ENCODE assay signal across 7 cellular contexts in genomic region chrX:109886122-109886761, GRCh38.
A peak's percentile ranks its signal among the peaks of the same experiment; 100 is the strongest.
DNase-seq lines count a peak whose midpoint lies in the region; ATAC-seq, FAIRE-seq and TF ChIP-seq lines count a peak whose summit lies in the region.

No MANE protein-coding gene starts in this region.

- TF ChIP-seq CTCF in H9 (conservative IDR thresholded peaks at IDR 0.05) (peak; percentile 85), OCI-LY7 (conservative IDR thresholded peaks at IDR 0.05; ENCODE audit: low read length) (peak; percentile 78), GM12878 (IDR thresholded peaks at IDR 0.05 in 2 of 3, conservative IDR thresholded peaks at IDR 0.05 in 1 of 3; ENCODE audit: control insufficient read depth in 2 of 3, extremely low read depth in 1 of 3, insufficient read depth in 1 of 3, low read depth in 3 of 3, low read length in 3 of 3) (peak; percentile 82 to 83 (median 82)), transverse colon (IDR thresholded peaks at IDR 0.05) (peak; percentile 46 to 65 (median 54)), omental fat pad (IDR thresholded peaks at IDR 0.05) (peak in 1 of 3 donors; percentile 10)

- RAD21 ChIA-PET in GM12878 (lab: Charles Lee; ENCODE audit: unreplicated experiment) = interaction anchor here (0.9 to 4.6 kb wide), 9 partner anchors 29 to 401 kb away, joined by 3 to 72 read pairs (median 5); no protein-coding TSS in a partner anchor

- BruUV-seq in OCI-LY7 (replicated peaks; lab: Mats Ljungman, UMichigan) (no TSS peak), GM12878 (replicated peaks; lab: Mats Ljungman, UMichigan) (no TSS peak)

- H3K9me3 ChIP-seq in H9 (ENCODE audit: control insufficient read depth, low read depth, low read length) (no peaks in the 10 kb centered on the region), OCI-LY7 (ENCODE audit: low read length) (no peaks in the 10 kb centered on the region), GM12878 (replicated peaks; ENCODE audit: control insufficient read depth, insufficient read depth, low read length) (no peaks in the 10 kb centered on the region), transverse colon (no peaks in the 10 kb centered on the region)

- H3K9me2 ChIP-seq in OCI-LY7 (ENCODE audit: insufficient read depth, low read length) = no peaks in the 10 kb centered on the region

- no peak overlapping the region for H3K14ac ChIP-seq in H9 (ENCODE audit: insufficient read depth, low read length)

- in situ Hi-C loops in GM12878 (cut with MboI) (loop anchor here (5.0 kb wide), 1 partner anchor 399 kb away; no protein-coding TSS in a partner anchor), transverse colon (cut with MboI; ENCODE audit: low pct_ligation_motif_present in 1 of 4, low pct_unique_long_range_greater_than_20kb in 1 of 4, low sequenced_read_pairs in 3 of 4) (loop anchor here in 1 of 4 donors (25.0 kb wide), 1 partner anchor 399 kb away; the partner anchor contains the start of gene GUCY2F)

- no peaks in the 10 kb centered on the region for H3K36me3 Mint-ChIP-seq in H9 (ENCODE audit: insufficient read depth in 1 of 3, low read depth in 3 of 3)

- ATAC-seq in GM12878 = peak; percentile 47
- ATAC-seq in omental fat pad (ENCODE audit: low FRiP score) = no peak

- CTCF ChIA-PET in OCI-LY7 (lab: Charles Lee; ENCODE audit: unreplicated experiment) = no interaction called here
- CTCF ChIA-PET in GM12878 (lab: Yijun Ruan, JAX) = interaction anchor here (0.7 to 9.0 kb wide), 16 partner anchors 15 to 413 kb away, joined by 3 to 202 read pairs (median 4); no protein-coding TSS in a partner anchor

- no peaks in the 10 kb centered on the region for H3K23me2 ChIP-seq in H9 (ENCODE audit: insufficient read length, low read depth, low read length, poor library complexity, severe bottlenecking)

- H3K36me3 ChIP-seq in OCI-LY7 (ENCODE audit: insufficient read depth, low read length) (no peaks in the 10 kb centered on the region), GM12878 (ENCODE audit: control insufficient read depth in 2 of 2, insufficient read depth in 2 of 2, low read length in 1 of 2) (no peaks in the 10 kb centered on the region), transverse colon (no peaks in the 10 kb centered on the region)

- POLR2A ChIA-PET in OCI-LY7 (lab: Charles Lee) = no interaction called here
- POLR2A ChIA-PET in GM12878 (lab: Charles Lee) = interaction anchor here (0.6 to 1.5 kb wide), 4 partner anchors 29 to 175 kb away, joined by 3 to 6 read pairs (median 3); no protein-coding TSS in a partner anchor

- no peak overlapping the region for H2BK15ac ChIP-seq in H9 (ENCODE audit: low read depth, low read length)

- no peak overlapping the region for H2BK12ac ChIP-seq in H9 (ENCODE audit: insufficient read length, low read depth, low read length)

- H2BK5ac ChIP-seq in H9 (ENCODE audit: insufficient read length, low read length) = no peak overlapping the region

- no peak overlapping the region for H4K8ac ChIP-seq in H9 (replicated peaks; ENCODE audit: insufficient read length, low read depth, low read length)

- no CpG with 5 or more reads among the region's 4 CpGs for WGBS in H9 (ENCODE audit: extremely low coverage, insufficient read length, low lambda C conversion rate)
- 25% methylated on average over 4 of the region's 4 CpGs for WGBS in GM12878 (ENCODE audit: insufficient coverage, insufficient replicate concordance, low lambda C conversion rate, missing lambda C conversion rate)
- WGBS in transverse colon (ENCODE audit: low coverage in 1 of 2), 2 donors = 34 to 63% methylated on average over 1 to 4 of the region's 4 CpGs

- H3K4me3 Mint-ChIP-seq in H9 = no peak overlapping the region

- TF ChIP-seq RAD21 in GM12878 (IDR thresholded peaks at IDR 0.05; ENCODE audit: insufficient read depth, low read depth, low read length) = peak; percentile 67

- DNase-seq in DMS53 (lab: John Stamatoyannopoulos, UW) = peak; percentile 63
- DNase-seq in H9 = peak; percentile 38
- DNase-seq in OCI-LY7 (ENCODE audit: low spot score) = peak; percentile 35
- no peak for DNase-seq in GM12878 (ENCODE audit: low read depth, low spot score)
- DNase-seq in kidney tubule cell (ENCODE audit: low spot score) = peak; percentile 56
- DNase-seq in transverse colon = peak; percentile 26
- DNase-seq in omental fat pad (ENCODE audit: low spot score) = no peak

- no peak overlapping the region for H3K27ac Mint-ChIP-seq in H9

- H4K91ac ChIP-seq in H9 (ENCODE audit: insufficient read length, low read depth, low read length) = no peak overlapping the region

- H3K23ac ChIP-seq in H9 (ENCODE audit: insufficient read length, low read depth, low read length) = no peak overlapping the region

- no peak overlapping the region for H4K5ac ChIP-seq in H9 (ENCODE audit: insufficient read length, low read depth, low read length)

- SMC1A ChIA-PET in GM12878 (lab: Charles Lee; ENCODE audit: uncharacterized antibody, unreplicated experiment) = interaction anchor here (0.8 to 6.8 kb wide), 10 partner anchors 8 to 400 kb away, joined by 3 to 137 read pairs (median 4); no protein-coding TSS in a partner anchor

- TF ChIP-seq EP300 in GM12878 (IDR thresholded peaks at IDR 0.05; ENCODE audit: borderline replicate concordance in 1 of 2, control insufficient read depth in 1 of 2, low read depth in 2 of 2, low read length in 2 of 2) (no peak), transverse colon (IDR thresholded peaks at IDR 0.05; ENCODE audit: low read depth) (no peak)

- H2AK5ac ChIP-seq in H9 (ENCODE audit: insufficient read length, low read length) = no peak overlapping the region

- no peak overlapping the region for H2BK120ac ChIP-seq in H9 (ENCODE audit: low read depth, low read length, poor library complexity, severe bottlenecking)

- H3K4me1 Mint-ChIP-seq in H9 = peaks cover 2 to 3% of the 10 kb centered on the region in 2 experiments; a peak in 2 of 4 replicates

- FAIRE-seq in GM12878 (lab: Jason Lieb, UNC) = peak; percentile 87

- no peak overlapping the region for H3T11ph ChIP-seq in H9 (ENCODE audit: low read length)

- H3K9me3 Mint-ChIP-seq in H9 = no peaks in the 10 kb centered on the region

- H2AFZ ChIP-seq in H9 (ENCODE audit: low read length) (no peak overlapping the region), OCI-LY7 (ENCODE audit: low read length) (no peak overlapping the region), GM12878 (ENCODE audit: control insufficient read depth, low read depth, low read length) (no peak overlapping the region)

- no peaks in the 10 kb centered on the region for H3K79me2 ChIP-seq in H9 (ENCODE audit: insufficient read depth, low read length)
- H3K79me2 ChIP-seq in OCI-LY7 (ENCODE audit: insufficient read depth, low read depth, low read length) = no peaks in the 10 kb centered on the region
- no peaks in the 10 kb centered on the region for H3K79me2 ChIP-seq in GM12878 (ENCODE audit: control insufficient read depth, insufficient read depth, low read length)

- no peaks in the 10 kb centered on the region for H3K79me1 ChIP-seq in H9 (ENCODE audit: insufficient read depth, low read depth, low read length, poor library complexity, severe bottlenecking)

- no peak overlapping the region for H3K56ac ChIP-seq in H9 (ENCODE audit: insufficient read length, low read depth, low read length)

- H3K27me3 Mint-ChIP-seq in H9 (ENCODE audit: low read depth) = peaks cover 8% of the 10 kb centered on the region

- no peak overlapping the region for H3K4me3 ChIP-seq in OCI-LY7 (ENCODE audit: low read depth, low read length, poor library complexity, severe bottlenecking)
- no peak overlapping the region for H3K4me3 ChIP-seq in GM12878
- H3K4me3 ChIP-seq in transverse colon = no peak overlapping the region

- H3K27me3 ChIP-seq in H9 (ENCODE audit: insufficient read depth, low read length) = no peaks in the 10 kb centered on the region
- no peaks in the 10 kb centered on the region for H3K27me3 ChIP-seq in GM12878 (replicated peaks in 1 of 2; ENCODE audit: control insufficient read depth in 2 of 2, insufficient read depth in 2 of 2, low read length in 1 of 2)
- H3K27me3 ChIP-seq in transverse colon = no peaks in the 10 kb centered on the region

- no peak overlapping the region for H3K9ac ChIP-seq in H9 (ENCODE audit: extremely low read depth, insufficient read length, low read length)
- H3K9ac ChIP-seq in GM12878 (ENCODE audit: control insufficient read depth, insufficient read depth, low read length) = no peak overlapping the region

- intact Hi-C loops in OCI-LY7 (cut with micrococcal nuclease; ENCODE audit: unreplicated experiment) (loop anchor here (5.0 to 10.0 kb wide), 2 partner anchors 171 to 399 kb away; no protein-coding TSS in a partner anchor), GM12878 (cut with micrococcal nuclease; ENCODE audit: unreplicated experiment) (loop anchor here (1.0 to 5.0 kb wide), 3 partner anchors 29 to 254 kb away; no protein-coding TSS in a partner anchor), transverse colon (cut with DNase I; ENCODE audit: low total_unique reads) (no loop called here)

- H4K20me1 ChIP-seq in H9 (ENCODE audit: control insufficient read depth, insufficient read depth, insufficient read length) (no peaks in the 10 kb centered on the region), OCI-LY7 (ENCODE audit: insufficient read depth, low read length) (no peaks in the 10 kb centered on the region), GM12878 (ENCODE audit: control insufficient read depth, insufficient read depth) (no peaks in the 10 kb centered on the region)

- H2BK20ac ChIP-seq in H9 (ENCODE audit: low read depth, low read length, poor library complexity, severe bottlenecking) = no peak overlapping the region

- H3K4me1 ChIP-seq in H9 (ENCODE audit: insufficient read depth, low read length) (no peaks in the 10 kb centered on the region), OCI-LY7 (ENCODE audit: insufficient read depth, low read length, poor library complexity, severe bottlenecking) (peaks cover 12% of the 10 kb centered on the region), GM12878 (ENCODE audit: control insufficient read depth, insufficient read depth, low read length) (peaks cover 16% of the 10 kb centered on the region), transverse colon (no peaks in the 10 kb centered on the region)

- H3K18ac ChIP-seq in H9 (ENCODE audit: insufficient read length, low read depth, low read length) = no peak overlapping the region

- H3K4ac ChIP-seq in H9 (ENCODE audit: low read depth, low read length) = no peak overlapping the region

- H3K4me2 ChIP-seq in H9 (ENCODE audit: insufficient read depth, insufficient read length, low read length) (no peak overlapping the region), OCI-LY7 (ENCODE audit: low read length) (no peak overlapping the region), GM12878 (ENCODE audit: control insufficient read depth, insufficient read depth) (no peak overlapping the region)

- no peak overlapping the region for H3K27ac ChIP-seq in H9 (ENCODE audit: insufficient read length, low read depth, low read length)
- no peak overlapping the region for H3K27ac ChIP-seq in OCI-LY7 (ENCODE audit: low read depth, low read length, poor library complexity, severe bottlenecking)
- no peak overlapping the region for H3K27ac ChIP-seq in GM12878 (ENCODE audit: control insufficient read depth, insufficient read depth)
- no peak overlapping the region for H3K27ac ChIP-seq in transverse colon

- TF ChIP-seq POLR2A in GM12878 (IDR thresholded peaks at IDR 0.05; ENCODE audit: low read depth, low read length) = no peak
- no peak for TF ChIP-seq POLR2A in transverse colon (IDR thresholded peaks at IDR 0.05)

TF ChIP-seq in GM12878, 131 proteins besides CTCF, POLR2A, EP300 and RAD21 (continues in another document):
- no peak for TF ChIP-seq GABPA (IDR thresholded peaks at IDR 0.05; ENCODE audit: low read depth)
- no peak for TF ChIP-seq WRNIP1 (IDR thresholded peaks at IDR 0.05; ENCODE audit: borderline replicate concordance, low read depth, low read length)

Comparison
In these comparisons a context has a peak if more than half of its experiments do, and no peak if none do; other contexts are left out.
1. DNase-seq: peak in DMS53 (single experiment), H9 (single experiment), OCI-LY7 (single experiment), kidney tubule cell (single experiment) and transverse colon (single experiment); none in GM12878 (single experiment) and omental fat pad (single experiment).